1 cellular context compared by ENCODE assay signal in the genomic region with DNA sequence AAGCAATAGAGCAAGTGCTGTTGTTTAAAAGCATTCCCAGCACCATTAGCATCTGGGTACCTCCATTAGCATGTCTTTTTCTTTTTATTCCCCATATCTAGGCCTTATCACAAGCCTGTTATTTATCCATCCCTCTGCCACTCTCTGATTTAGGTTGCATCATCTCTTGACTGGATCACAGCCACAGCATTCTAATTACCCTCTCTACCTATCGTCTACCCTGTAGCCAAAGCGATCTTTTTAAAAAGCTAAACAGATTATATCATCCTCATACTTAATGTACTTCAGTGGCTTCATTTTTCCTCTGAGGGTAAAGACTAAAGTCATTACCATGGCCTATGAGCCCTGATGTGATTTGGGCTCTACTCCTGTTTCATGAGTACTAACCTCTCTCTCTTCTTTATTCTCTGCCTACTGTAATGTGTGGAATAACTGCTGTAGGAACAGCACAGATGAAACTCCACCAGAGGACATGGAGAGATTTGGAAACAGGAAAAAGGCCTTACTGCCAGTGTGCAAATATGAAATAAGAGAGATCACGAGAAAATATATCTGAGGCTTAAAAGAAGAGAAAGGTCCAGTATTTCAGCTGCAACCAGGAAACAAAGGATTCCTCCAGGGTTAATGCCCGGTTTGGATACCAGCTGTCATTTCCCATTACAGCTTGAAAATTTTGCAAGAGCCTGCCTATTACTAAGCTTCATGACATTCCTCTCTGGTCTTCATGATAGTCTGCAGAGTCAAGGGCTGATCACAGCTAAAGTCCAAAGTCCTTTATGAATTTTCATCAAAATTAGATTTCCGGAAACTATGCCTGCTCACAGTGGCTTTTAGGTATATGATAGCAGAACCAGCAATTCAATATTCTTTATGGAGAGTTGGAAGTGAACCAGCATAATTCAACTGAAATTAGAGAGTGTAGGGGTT.
TF ChIP-seq lines count a peak whose summit lies in the region.

No MANE protein-coding gene starts in this region.

TF ChIP-seq in H1, 55 proteins besides CTCF, POLR2A, EP300 and RAD21 (continued from another document):
- TF ChIP-seq GTF2F1 (IDR thresholded peaks at IDR 0.05; ENCODE audit: borderline replicate concordance, low read depth, low read length), result no peak
- TF ChIP-seq FOSL1 (IDR thresholded peaks at IDR 0.05; ENCODE audit: insufficient read depth, low read depth, low read length), result no peak
- no peak for TF ChIP-seq SAP30 (IDR thresholded peaks at IDR 0.05; ENCODE audit: insufficient read depth, insufficient replicate concordance, low read length)
- TF ChIP-seq EZH2 (IDR thresholded peaks at IDR 0.05; ENCODE audit: low read depth, low read length, severe bottlenecking), result no peak
- TF ChIP-seq CHD2 (IDR thresholded peaks at IDR 0.05; ENCODE audit: low read length), result no peak
- no peak for TF ChIP-seq HDAC2 (IDR thresholded peaks at IDR 0.05; ENCODE audit: borderline replicate concordance in 1 of 2, low read depth in 2 of 2, low read length in 2 of 2)
